Comparison of ENCODE assay signal across 23 cellular contexts in the genomic region with DNA sequence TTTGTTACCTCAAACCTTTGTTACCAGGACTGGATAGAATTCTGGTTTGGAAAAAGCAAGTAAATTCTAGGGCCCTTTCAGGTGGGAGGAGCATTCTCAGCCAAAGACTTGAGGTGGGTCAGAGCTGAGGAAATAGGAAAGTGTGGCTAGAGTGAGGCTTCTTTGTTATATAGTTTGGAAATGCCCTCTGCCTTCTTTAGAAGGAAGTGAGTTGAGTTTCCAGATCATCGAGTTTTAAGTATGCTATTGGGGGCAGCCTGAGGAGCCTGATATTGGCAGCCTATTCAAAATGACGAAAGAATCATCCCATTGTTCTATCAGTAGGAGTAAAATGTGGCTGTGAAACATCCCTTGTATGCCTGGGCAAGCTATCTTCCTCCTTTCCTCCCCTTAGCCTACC.
A peak's percentile ranks its signal among the peaks of the same experiment; 100 is the strongest.
DNase-seq lines count a peak whose midpoint lies in the region; ATAC-seq and TF ChIP-seq lines count a peak whose summit lies in the region.
"Had no signal": no experiment of that assay in that cellular context is flagged by ENCODE, and none has a peak within 500 bp of the region (broad histone marks: within the 10 kb centered on the region; RNA-seq: fewer than 3 reads in every experiment).

No MANE protein-coding gene starts in this region.

- DNase-seq in mammary epithelial cell (no peak), left kidney (ENCODE audit: low read depth, low spot score) (peak; percentile 14), KBM-7 (no peak), upper lobe of right lung (no peak)
- DNase-seq in activated CD4-positive, alpha-beta T cell treated with anti-CD3 and anti-CD28 coated beads, Interleukin-2, amount 10 ng/mL, durations not matched to agents 7 days and 5 days, result no peak
- DNase-seq: activated CD4-positive, alpha-beta T cell treated with anti-CD3 and anti-CD28 coated beads for 48 hours; CD8-positive, alpha-beta T cell; effector CD4-positive, alpha-beta T cell; naive thymus-derived CD4-positive, alpha-beta T cell; NCI-H1105; NCI-H2029 treated with DMSO at 0.1 percent for 48 hours; NK-92 treated with Interleukin-12 subunit alpha and Interleukin-12 subunit beta, amount 100 ng/mL, for 24 hours; SIG-M5; small intestine; stimulated activated CD4-positive, alpha-beta T cell treated with anti-CD3 and anti-CD28 coated beads, Interleukin-2, amount 100 ng/mL, for 24 hours; T-helper 1 cell had no signal

- H3K27me3 ChIP-seq in HUES48 (ENCODE audit: control insufficient read depth, insufficient read depth, low read length), result no peaks in the 10 kb centered on the region
- no peaks in the 10 kb centered on the region for H3K27me3 ChIP-seq in mammary epithelial cell (ENCODE audit: insufficient read depth, low read length)
- H3K27me3 ChIP-seq in upper lobe of right lung, result no peaks in the 10 kb centered on the region

- no peaks in the 10 kb centered on the region for H3K36me3 Mint-ChIP-seq in stimulated activated memory B cell treated with anti-CD40 and anti-IgM and Interleukin-4, amounts not matched to agents 10 μg/mL and 1 μg/mL and 100 μg/mL, for 72 hours
- no peaks in the 10 kb centered on the region for H3K36me3 Mint-ChIP-seq in activated CD4-positive, alpha-beta T cell treated with anti-CD3 and anti-CD28 coated beads, Interleukin-2, amount 10 ng/mL, durations not matched to agents 7 days and 5 days (ENCODE audit: low read depth)
- H3K36me3 Mint-ChIP-seq: activated naive CD8-positive, alpha-beta T cell; CD8-positive, alpha-beta T cell; naive thymus-derived CD4-positive, alpha-beta T cell; stimulated activated effector memory CD8-positive, alpha-beta T cell treated with anti-CD3 and anti-CD28 coated beads, Interleukin-12 subunit alpha, Interleukin-12 subunit beta, amount 100 ng/mL, for 72 hours had no signal

- CTCF ChIA-PET in mammary epithelial cell (lab: Charles Lee; ENCODE audit: low non-redundant PET), result no interaction called here
- CTCF ChIA-PET in activated CD4-positive, alpha-beta T cell treated with anti-CD3 and anti-CD28 coated beads, Interleukin-2, amount 10 ng/mL, durations not matched to agents 7 days and 5 days (lab: Charles Lee), result no interaction called here

- no peaks in the 10 kb centered on the region for H4K20me1 ChIP-seq in mammary epithelial cell (ENCODE audit: insufficient read depth, low read length)

- H3K4me3 Mint-ChIP-seq in stimulated activated memory B cell treated with anti-CD40 and anti-IgM and Interleukin-4, amounts not matched to agents 10 μg/mL and 1 μg/mL and 100 μg/mL, for 72 hours, result peak overlapping the region; percentile 50
- no peak overlapping the region for H3K4me3 Mint-ChIP-seq in activated CD4-positive, alpha-beta T cell treated with anti-CD3 and anti-CD28 coated beads, Interleukin-2, amount 10 ng/mL, durations not matched to agents 7 days and 5 days
- H3K4me3 Mint-ChIP-seq: activated naive CD8-positive, alpha-beta T cell; CD8-positive, alpha-beta T cell; naive thymus-derived CD4-positive, alpha-beta T cell; stimulated activated effector memory CD8-positive, alpha-beta T cell treated with anti-CD3 and anti-CD28 coated beads, Interleukin-12 subunit alpha, Interleukin-12 subunit beta, amount 100 ng/mL, for 72 hours had no signal

- in situ Hi-C loops in mammary epithelial cell (cut with MboI; ENCODE audit: low sequenced_read_pairs in 2 of 2) (no loop called here), KBM-7 (cut with MboI; ENCODE audit: low pct_unique_long_range_greater_than_20kb, low sequenced_read_pairs) (no loop called here)

- H3K4me1 ChIP-seq in HUES48 (ENCODE audit: control insufficient read depth, insufficient read depth, low read length) (peaks cover 38% of the 10 kb centered on the region), mammary epithelial cell (ENCODE audit: insufficient read depth, low read length) (peaks cover 6% of the 10 kb centered on the region), upper lobe of right lung (no peaks in the 10 kb centered on the region)

- H3K27ac ChIP-seq in HUES48 (ENCODE audit: low read depth, low read length), result peak overlapping the region; percentile 31
- no peak overlapping the region for H3K27ac ChIP-seq in mammary epithelial cell (ENCODE audit: insufficient read depth, low read depth, low read length)
- no peak overlapping the region for H3K27ac ChIP-seq in upper lobe of right lung
- H3K27ac ChIP-seq: thoracic aorta had no signal

- H3K27me3 Mint-ChIP-seq in stimulated activated memory B cell treated with anti-CD40 and anti-IgM and Interleukin-4, amounts not matched to agents 10 μg/mL and 1 μg/mL and 100 μg/mL, for 72 hours, result no peaks in the 10 kb centered on the region
- H3K27me3 Mint-ChIP-seq in activated CD4-positive, alpha-beta T cell treated with anti-CD3 and anti-CD28 coated beads, Interleukin-2, amount 10 ng/mL, durations not matched to agents 7 days and 5 days, result no peaks in the 10 kb centered on the region
- H3K27me3 Mint-ChIP-seq: activated naive CD8-positive, alpha-beta T cell; naive thymus-derived CD4-positive, alpha-beta T cell; progenitor cell of endocrine pancreas had no signal

- no peak overlapping the region for H3K4me2 ChIP-seq in mammary epithelial cell (ENCODE audit: insufficient read depth, low read depth, low read length)

- peak overlapping the region; percentile 61 for H3K27ac Mint-ChIP-seq in stimulated activated memory B cell treated with anti-CD40 and anti-IgM and Interleukin-4, amounts not matched to agents 10 μg/mL and 1 μg/mL and 100 μg/mL, for 72 hours
- H3K27ac Mint-ChIP-seq in activated CD4-positive, alpha-beta T cell treated with anti-CD3 and anti-CD28 coated beads, Interleukin-2, amount 10 ng/mL, durations not matched to agents 7 days and 5 days, result no peak overlapping the region
- H3K27ac Mint-ChIP-seq: activated naive CD8-positive, alpha-beta T cell; CD8-positive, alpha-beta T cell; naive thymus-derived CD4-positive, alpha-beta T cell; progenitor cell of endocrine pancreas; stimulated activated effector memory CD8-positive, alpha-beta T cell treated with anti-CD3 and anti-CD28 coated beads, Interleukin-12 subunit alpha, Interleukin-12 subunit beta, amount 100 ng/mL, for 72 hours had no signal

- H3K4me1 Mint-ChIP-seq in stimulated activated memory B cell treated with anti-CD40 and anti-IgM and Interleukin-4, amounts not matched to agents 10 μg/mL and 1 μg/mL and 100 μg/mL, for 72 hours, result peaks cover 12% of the 10 kb centered on the region
- H3K4me1 Mint-ChIP-seq in activated CD4-positive, alpha-beta T cell treated with anti-CD3 and anti-CD28 coated beads, Interleukin-2, amount 10 ng/mL, durations not matched to agents 7 days and 5 days, result no peaks in the 10 kb centered on the region
- H3K4me1 Mint-ChIP-seq: stimulated activated effector memory CD8-positive, alpha-beta T cell treated with anti-CD3 and anti-CD28 coated beads, Interleukin-12 subunit alpha, Interleukin-12 subunit beta, amount 100 ng/mL, for 72 hours had no signal

- dilution Hi-C loops in mammary epithelial cell (cut with HindIII; ENCODE audit: low sequenced_read_pairs), result no loop called here

- no peaks in the 10 kb centered on the region for H3K9me3 ChIP-seq in HUES48 (ENCODE audit: control insufficient read depth, insufficient read depth, low read length)
- H3K9me3 ChIP-seq in mammary epithelial cell (replicated peaks; ENCODE audit: insufficient read depth, low read length), result no peaks in the 10 kb centered on the region
- no peaks in the 10 kb centered on the region for H3K9me3 ChIP-seq in upper lobe of right lung
- H3K9me3 ChIP-seq: thoracic aorta had no signal

- no TSS peak for BruUV-seq in mammary epithelial cell (replicated peaks; lab: Mats Ljungman, UMichigan)

- H3K4me3 ChIP-seq in HUES48 (ENCODE audit: low read depth, low read length) (no peak overlapping the region), mammary epithelial cell (replicated peaks in 1 of 3; ENCODE audit: insufficient read depth in 1 of 3, low read depth in 2 of 3, low read length in 3 of 3) (no peak overlapping the region), upper lobe of right lung (no peak overlapping the region)
- H3K4me3 ChIP-seq: thoracic aorta had no signal

- no peak for TF ChIP-seq CTCF in mammary epithelial cell (conservative IDR thresholded peaks at IDR 0.05 in 1 of 2, IDR thresholded peaks at IDR 0.05 in 1 of 2; ENCODE audit: extremely low read depth in 1 of 2, insufficient read depth in 1 of 2, low read depth in 1 of 2, low read length in 2 of 2)
- no peak for TF ChIP-seq CTCF in upper lobe of right lung (IDR thresholded peaks at IDR 0.05)

- H3K9ac ChIP-seq in HUES48 (ENCODE audit: low read depth, low read length), result no peak overlapping the region
- no peak overlapping the region for H3K9ac ChIP-seq in mammary epithelial cell (ENCODE audit: insufficient read depth, low read length)

- intact Hi-C loops in mammary epithelial cell (cut with micrococcal nuclease), result loop anchor here (10.0 kb wide), 1 partner anchor 136 kb away; a partner anchor contains a TSS
- intact Hi-C loops in upper lobe of right lung (cut with DNase I), result no loop called here

- ATAC-seq in stimulated activated memory B cell treated with anti-CD40 and anti-IgM and Interleukin-4, amounts not matched to agents 10 μg/mL and 1 μg/mL and 100 μg/mL, for 72 hours, result peak; percentile 83
- no peak for ATAC-seq in upper lobe of right lung
- ATAC-seq: CD8-positive, alpha-beta T cell; naive thymus-derived CD4-positive, alpha-beta T cell; Panc1; stimulated activated effector memory CD8-positive, alpha-beta T cell treated with anti-CD3 and anti-CD28 coated beads, Interleukin-12 subunit alpha, Interleukin-12 subunit beta, amount 100 ng/mL, for 72 hours had no signal

- no peaks in the 10 kb centered on the region for H3K36me3 ChIP-seq in HUES48 (ENCODE audit: control insufficient read depth, insufficient read depth, low read length)
- no peaks in the 10 kb centered on the region for H3K36me3 ChIP-seq in mammary epithelial cell (ENCODE audit: insufficient read depth, low read length)
- no peaks in the 10 kb centered on the region for H3K36me3 ChIP-seq in upper lobe of right lung
- H3K36me3 ChIP-seq: thoracic aorta had no signal

- no peaks in the 10 kb centered on the region for H3K9me3 Mint-ChIP-seq in stimulated activated memory B cell treated with anti-CD40 and anti-IgM and Interleukin-4, amounts not matched to agents 10 μg/mL and 1 μg/mL and 100 μg/mL, for 72 hours
- no peaks in the 10 kb centered on the region for H3K9me3 Mint-ChIP-seq in activated CD4-positive, alpha-beta T cell treated with anti-CD3 and anti-CD28 coated beads, Interleukin-2, amount 10 ng/mL, durations not matched to agents 7 days and 5 days
- H3K9me3 Mint-ChIP-seq: CD8-positive, alpha-beta T cell had no signal

- 6% methylated on average over 2 of the region's 2 CpGs for WGBS in mammary epithelial cell (ENCODE audit: low coverage, missing lambda C conversion rate)

- H3K79me2 ChIP-seq in mammary epithelial cell (ENCODE audit: insufficient read depth, low read length), result no peaks in the 10 kb centered on the region

- H2AFZ ChIP-seq in mammary epithelial cell (ENCODE audit: low read depth, low read length), result peak overlapping the region; percentile 6

- POLR2A ChIA-PET in activated CD4-positive, alpha-beta T cell treated with anti-CD3 and anti-CD28 coated beads, Interleukin-2, amount 10 ng/mL, durations not matched to agents 7 days and 5 days (lab: Charles Lee), result no interaction called here
